In the genomic region with DNA sequence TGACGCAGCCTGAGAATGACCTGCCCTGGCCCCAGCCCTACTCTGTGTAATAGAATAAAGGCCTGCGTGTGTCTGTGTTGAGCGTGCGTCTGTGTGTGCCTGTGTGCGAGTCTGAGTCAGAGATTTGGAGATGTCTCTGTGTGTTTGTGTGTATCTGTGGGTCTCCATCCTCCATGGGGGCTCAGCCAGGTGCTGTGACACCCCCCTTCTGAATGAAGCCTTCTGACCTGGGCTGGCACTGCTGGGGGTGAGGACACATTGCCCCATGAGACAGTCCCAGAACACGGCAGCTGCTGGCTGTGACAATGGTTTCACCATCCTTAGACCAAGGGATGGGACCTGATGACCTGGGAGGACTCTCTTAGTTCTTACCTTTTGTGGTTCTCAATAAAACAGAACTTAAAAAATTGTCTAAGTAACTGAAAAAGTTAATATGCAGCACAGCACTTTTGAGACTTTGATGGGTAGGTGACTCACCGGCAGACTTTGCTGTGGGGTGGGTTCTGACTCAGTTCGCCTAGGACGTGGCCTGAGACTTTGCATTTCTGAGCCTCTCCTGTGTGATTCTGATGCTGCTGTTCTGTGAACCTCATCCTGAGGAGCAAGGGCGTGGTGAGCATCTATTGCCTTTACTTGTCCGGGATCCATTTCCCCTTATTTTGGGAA, we compare ENCODE assay signal across 14 cellular contexts. TPM values are rescaled to one million over a fixed set of nuclear protein-coding genes. Genes with fewer than 3 reads are reported as not detected.
DNase-seq lines count a peak whose midpoint lies in the region; ATAC-seq and TF ChIP-seq lines count a peak whose summit lies in the region.
"Had no signal": no experiment of that assay in that cellular context is flagged by ENCODE, and none has a peak within 500 bp of the region (broad histone marks: within the 10 kb centered on the region; RNA-seq: fewer than 3 reads in every experiment).

No MANE protein-coding gene starts in this region.

- DNase-seq in activated CD4-positive, alpha-beta T cell treated with anti-CD3 and anti-CD28 coated beads for 4 hours: peak; percentile 71 to 75
- DNase-seq in natural killer cell (no peak), UCSD-AML1 (lab: John Stamatoyannopoulos, UW; ENCODE audit: unreplicated experiment) (no peak), gastrocnemius medialis (no peak), NCI-H2107 treated with DMSO at 0.1 percent for 48 hours (lab: John Stamatoyannopoulos, UW; ENCODE audit: unreplicated experiment) (no peak)
- DNase-seq: Caco-2, HFFc6, MG63, NCI-H2227 treated with DMSO at 0.1 percent for 48 hours had no signal

- no peak overlapping the region for H3K4me3 ChIP-seq in gastrocnemius medialis
- H3K4me3 ChIP-seq: MG63 had no signal

- ATAC-seq in activated T-helper 17 cell treated with anti-CD3 and anti-CD28 coated beads, Interleukin-2, amount 50 U/mL, for 72 hours (replicated peaks): peak; percentile 92
- ATAC-seq in natural killer cell: no peak
- ATAC-seq in gastrocnemius medialis: no peak

- no peak overlapping the region for H3K27ac ChIP-seq in gastrocnemius medialis

- peaks cover 6% of the 10 kb centered on the region for H3K9me3 Mint-ChIP-seq in activated T-helper 17 cell treated with anti-CD3 and anti-CD28 coated beads, Interleukin-2, amount 50 U/mL, for 72 hours
- peaks cover 0 to 5% of the 10 kb centered on the region in 2 donors for H3K9me3 Mint-ChIP-seq in natural killer cell
- H3K9me3 Mint-ChIP-seq in stimulated activated naive CD8-positive, alpha-beta T cell treated with anti-CD3 and anti-CD28 coated beads, Interleukin-15, Interleukin-2, amounts not matched to agents 100 ng/mL and 50 ng/mL, for 24 hours: peaks cover 4% of the 10 kb centered on the region

- H3K4me1 ChIP-seq in gastrocnemius medialis: no peaks in the 10 kb centered on the region
- H3K4me1 ChIP-seq: Caco-2 had no signal

- peaks cover 0 to 24% of the 10 kb centered on the region in 2 donors for H3K36me3 ChIP-seq in gastrocnemius medialis

- no peak for TF ChIP-seq POLR2A in gastrocnemius medialis (IDR thresholded peaks at IDR 0.05)

- no peaks in the 10 kb centered on the region for H3K27me3 Mint-ChIP-seq in activated T-helper 17 cell treated with anti-CD3 and anti-CD28 coated beads, Interleukin-2, amount 50 U/mL, for 72 hours
- no peaks in the 10 kb centered on the region for H3K27me3 Mint-ChIP-seq in natural killer cell (ENCODE audit: low read depth in 2 of 2)
- no peaks in the 10 kb centered on the region for H3K27me3 Mint-ChIP-seq in stimulated activated naive CD8-positive, alpha-beta T cell treated with anti-CD3 and anti-CD28 coated beads, Interleukin-15, Interleukin-2, amounts not matched to agents 100 ng/mL and 50 ng/mL, for 24 hours

- H3K4me1 Mint-ChIP-seq in activated T-helper 17 cell treated with anti-CD3 and anti-CD28 coated beads, Interleukin-2, amount 50 U/mL, for 72 hours: peaks cover 35% of the 10 kb centered on the region
- peaks cover 10 to 48% of the 10 kb centered on the region in 2 donors for H3K4me1 Mint-ChIP-seq in natural killer cell
- peaks cover 54% of the 10 kb centered on the region for H3K4me1 Mint-ChIP-seq in stimulated activated naive CD8-positive, alpha-beta T cell treated with anti-CD3 and anti-CD28 coated beads, Interleukin-15, Interleukin-2, amounts not matched to agents 100 ng/mL and 50 ng/mL, for 24 hours (ENCODE audit: low read depth)
- H3K4me1 Mint-ChIP-seq: mesothelial cell of epicardium had no signal

- peak overlapping the region; percentile 99 for H3K27ac Mint-ChIP-seq in activated T-helper 17 cell treated with anti-CD3 and anti-CD28 coated beads, Interleukin-2, amount 50 U/mL, for 72 hours
- peak overlapping the region; percentile 62 to 97 for H3K27ac Mint-ChIP-seq in natural killer cell
- H3K27ac Mint-ChIP-seq in stimulated activated naive CD8-positive, alpha-beta T cell treated with anti-CD3 and anti-CD28 coated beads, Interleukin-15, Interleukin-2, amounts not matched to agents 100 ng/mL and 50 ng/mL, for 24 hours: peak overlapping the region; percentile 95
- H3K27ac Mint-ChIP-seq: HFFc6, mesothelial cell of epicardium had no signal

- H3K27me3 ChIP-seq in gastrocnemius medialis: peaks cover 0 to under 1% (median 0%) of the 10 kb centered on the region in 3 donors
- H3K27me3 ChIP-seq: MG63 had no signal

- in situ Hi-C loops in gastrocnemius medialis (cut with MboI; ENCODE audit: low sequenced_read_pairs in 4 of 4): no loop called here

- intact Hi-C loops in natural killer cell (cut with micrococcal nuclease) (no loop called here), gastrocnemius medialis (cut with DNase I; ENCODE audit: low total_unique reads) (no loop called here)

- no peaks in the 10 kb centered on the region for H3K9me3 ChIP-seq in gastrocnemius medialis
- H3K9me3 ChIP-seq: Caco-2, MG63 had no signal

- TF ChIP-seq CTCF in natural killer cell (IDR thresholded peaks at IDR 0.05) (no peak), gastrocnemius medialis (IDR thresholded peaks at IDR 0.05 in 4 of 5, conservative IDR thresholded peaks at IDR 0.05 in 1 of 5) (no peak)

- H3K4me3 Mint-ChIP-seq in activated T-helper 17 cell treated with anti-CD3 and anti-CD28 coated beads, Interleukin-2, amount 50 U/mL, for 72 hours: peak overlapping the region; percentile 86
- no peak overlapping the region for H3K4me3 Mint-ChIP-seq in natural killer cell
- H3K4me3 Mint-ChIP-seq in stimulated activated naive CD8-positive, alpha-beta T cell treated with anti-CD3 and anti-CD28 coated beads, Interleukin-15, Interleukin-2, amounts not matched to agents 100 ng/mL and 50 ng/mL, for 24 hours: peak overlapping the region; percentile 90
- H3K4me3 Mint-ChIP-seq: HFFc6, mesothelial cell of epicardium had no signal

- peaks cover 71% of the 10 kb centered on the region for H3K36me3 Mint-ChIP-seq in activated T-helper 17 cell treated with anti-CD3 and anti-CD28 coated beads, Interleukin-2, amount 50 U/mL, for 72 hours (ENCODE audit: low read depth)
- no peaks in the 10 kb centered on the region for H3K36me3 Mint-ChIP-seq in natural killer cell
- peaks cover 52% of the 10 kb centered on the region for H3K36me3 Mint-ChIP-seq in stimulated activated naive CD8-positive, alpha-beta T cell treated with anti-CD3 and anti-CD28 coated beads, Interleukin-15, Interleukin-2, amounts not matched to agents 100 ng/mL and 50 ng/mL, for 24 hours (ENCODE audit: low read depth)

RNA-seq across cellular contexts. Expression of a gene that starts 5.7 kb away (rescaled TPM):
- total RNA-seq in activated T-helper 17 cell treated with anti-CD3 and anti-CD28 coated beads, Interleukin-2, amount 50 U/mL, for 72 hours: 100 to 1,000 TPM; 216 to 327 TPM
- total RNA-seq in natural killer cell: 100 to 1,000 TPM; 130 to 148 (median 147) TPM
- under 1 TPM in 2 of 4 donors, not detected in 2; 0.31 to 0.49 TPM for total RNA-seq in gastrocnemius medialis

RNA-seq across cellular contexts. Expression of a gene that starts 15.9 kb away (rescaled TPM):
- 10 to 100 TPM; 15.0 to 26.8 TPM for total RNA-seq in activated T-helper 17 cell treated with anti-CD3 and anti-CD28 coated beads, Interleukin-2, amount 50 U/mL, for 72 hours
- total RNA-seq in natural killer cell: 10 to 100 TPM; 36.0 to 44.3 (median 36.9) TPM
- 10 to 100 TPM; 12.7 to 26.0 (median 23.4) TPM for total RNA-seq in gastrocnemius medialis

RNA-seq across cellular contexts. Expression of a gene that starts 39.8 kb away (rescaled TPM):
- 100 to 1,000 TPM in 1 of 2 donors, 10 to 100 TPM in 1; 81.3 to 100 TPM for total RNA-seq in activated T-helper 17 cell treated with anti-CD3 and anti-CD28 coated beads, Interleukin-2, amount 50 U/mL, for 72 hours
- total RNA-seq in natural killer cell (100 to 1,000 TPM in 2 of 3 donors, 10 to 100 TPM in 1; 87.1 to 132 (median 108) TPM), gastrocnemius medialis (10 to 100 TPM; 10.3 to 18.5 (median 14.2) TPM)

RNA-seq across cellular contexts. Expression of a gene that starts 58.7 kb away (rescaled TPM):
- total RNA-seq in activated T-helper 17 cell treated with anti-CD3 and anti-CD28 coated beads, Interleukin-2, amount 50 U/mL, for 72 hours: 1 to 10 TPM in 1 of 2 donors, not detected in 1; 2.1 TPM
- 1 to 10 TPM in 1 of 3 donors, under 1 TPM in 2; 0.79 to 2.5 (median 0.96) TPM for total RNA-seq in natural killer cell
- total RNA-seq in gastrocnemius medialis: not detected
- total RNA-seq: Caco-2, epithelial cell of proximal tubule, HFFc6, mesothelial cell of epicardium, RPMI7951 had no signal

Comparison
In these comparisons a context has a peak if more than half of its experiments do, and no peak if none do; other contexts are left out.
1. DNase-seq: peak in activated CD4-positive, alpha-beta T cell treated with anti-CD3 and anti-CD28 coated beads for 4 hours (2 of 2); none in natural killer cell (single experiment), UCSD-AML1 (single experiment), gastrocnemius medialis (0 of 2) and NCI-H2107 treated with DMSO at 0.1 percent for 48 hours (single experiment).
2. RNA of a gene that starts 5.7 kb away (total RNA-seq): 216 to 327 TPM in activated T-helper 17 cell treated with anti-CD3 and anti-CD28 coated beads, Interleukin-2, amount 50 U/mL, for 72 hours and 130 to 148 TPM in natural killer cell; 0.31 to 0.49 TPM in gastrocnemius medialis; every median in the first group is over 10 times any median in the second.
3. RNA of a gene that starts 39.8 kb away (total RNA-seq): 87.1 to 132 TPM in natural killer cell and 81.3 to 100 TPM in activated T-helper 17 cell treated with anti-CD3 and anti-CD28 coated beads, Interleukin-2, amount 50 U/mL, for 72 hours; 10.3 to 18.5 TPM in gastrocnemius medialis; every median in the first group is over 4 times any median in the second.
4. Peak in every context shown above with its lines, with median percentiles within 50 percentile points of each other: H3K27ac Mint-ChIP-seq.